ENCODE assay signal across 40 cellular contexts in genomic region chr12:96068636-96069035, GRCh38.
"Had no signal": no experiment of that assay in that cellular context is flagged by ENCODE, and none has a peak within 500 bp of the region (broad histone marks: within the 10 kb centered on the region; RNA-seq: fewer than 3 reads in every experiment).

No MANE protein-coding gene starts in this region.

- H3K27me3 Mint-ChIP-seq: activated naive CD4-positive, alpha-beta T cell treated with anti-CD3 and anti-CD28 coated beads, Interleukin-2, amount 50 U/mL, for 24 hours; activated naive CD8-positive, alpha-beta T cell; activated naive CD8-positive, alpha-beta T cell treated with anti-CD3 and anti-CD28 coated beads for 36 hours; activated naive CD8-positive, alpha-beta T cell treated with anti-CD3 and anti-CD28 coated beads, Interleukin-2, amount 50 U/mL, for 24 hours; activated T-cell treated with anti-CD3 and anti-CD28 coated beads, Interleukin-2, amount 50 U/mL, for 24 hours; activated T-helper 17 cell treated with anti-CD3 and anti-CD28 coated beads, Interleukin-2, amount 50 U/mL, for 72 hours had no signal

- H3K27me3 ChIP-seq: adrenal gland, ascending aorta, body of pancreas, brain microvascular endothelial cell, breast epithelium, cardiac muscle cell had no signal

- ATAC-seq: activated naive CD4-positive, alpha-beta T cell treated with anti-CD3 and anti-CD28 coated beads, Interleukin-2, amount 50 U/mL, for 72 hours; activated naive CD8-positive, alpha-beta T cell treated with anti-CD3 and anti-CD28 coated beads, Interleukin-2, amount 50 U/mL, for 24 hours; activated T-cell treated with anti-CD3 and anti-CD28 coated beads, Interleukin-2, amount 50 U/mL, for 4 hours; activated T-cell treated with anti-CD3 and anti-CD28 coated beads, Interleukin-2, amount 50 U/mL, for 72 hours; activated T-helper 17 cell treated with anti-CD3 and anti-CD28 coated beads, Interleukin-2, amount 50 U/mL, for 72 hours; body of pancreas had no signal

- H3K4me3 ChIP-seq: adrenal gland, ascending aorta, body of pancreas, breast epithelium, cardiac muscle cell had no signal

- H3K36me3 ChIP-seq: adrenal gland, ascending aorta, brain microvascular endothelial cell, breast epithelium, cardiac muscle cell had no signal

- H3K36me3 Mint-ChIP-seq: activated naive CD4-positive, alpha-beta T cell treated with anti-CD3 and anti-CD28 coated beads, Interleukin-2, amount 10 ng/mL, durations not matched to agents 7 days and 5 days; activated naive CD4-positive, alpha-beta T cell treated with anti-CD3 and anti-CD28 coated beads, Interleukin-2, amount 50 U/mL, for 24 hours; activated naive CD4-positive, alpha-beta T cell treated with anti-CD3 and anti-CD28 coated beads, Interleukin-2, amount 50 U/mL, for 72 hours; activated naive CD8-positive, alpha-beta T cell; activated naive CD8-positive, alpha-beta T cell treated with anti-CD3 and anti-CD28 coated beads for 36 hours; activated naive CD8-positive, alpha-beta T cell treated with anti-CD3 and anti-CD28 coated beads, Interleukin-2, amount 10 ng/mL, durations not matched to agents 7 days and 5 days; brain had no signal

- H3K4me3 Mint-ChIP-seq: activated naive CD4-positive, alpha-beta T cell treated with anti-CD3 and anti-CD28 coated beads for 36 hours; activated naive CD4-positive, alpha-beta T cell treated with anti-CD3 and anti-CD28 coated beads, Interleukin-2, amount 10 ng/mL, durations not matched to agents 7 days and 5 days; activated naive CD4-positive, alpha-beta T cell treated with anti-CD3 and anti-CD28 coated beads, Interleukin-2, amount 50 U/mL, for 24 hours; activated naive CD8-positive, alpha-beta T cell; activated naive CD8-positive, alpha-beta T cell treated with anti-CD3 and anti-CD28 coated beads for 36 hours; activated naive CD8-positive, alpha-beta T cell treated with anti-CD3 and anti-CD28 coated beads, Interleukin-2, amount 10 ng/mL, durations not matched to agents 7 days and 5 days; activated naive CD8-positive, alpha-beta T cell treated with anti-CD3 and anti-CD28 coated beads, Interleukin-2, amount 50 U/mL, for 24 hours; activated T-cell treated with anti-CD3 and anti-CD28 coated beads, Interleukin-2, amount 50 U/mL, for 24 hours; activated T-cell treated with anti-CD3 and anti-CD28 coated beads, Interleukin-2, amount 50 U/mL, for 4 hours; activated T-cell treated with anti-CD3 and anti-CD28 coated beads, Interleukin-2, amount 50 U/mL, for 72 hours; activated T-helper 1 cell treated with anti-CD3 and anti-CD28 coated beads, Interleukin-12 subunit alpha, Interleukin-12 subunit beta, Interleukin-2, Interleukin-4 antibody, amounts not matched to agents 30 ng/mL and 10 ng/mL and 1 ng/mL, durations not matched to agents 14 hours and 24 hours and 36 hours; activated T-helper 17 cell treated with anti-CD3 and anti-CD28 coated beads, Interleukin-2, amount 50 U/mL, for 72 hours; brain; central memory CD8-positive, alpha-beta T cell had no signal

- H3K9me3 Mint-ChIP-seq: activated naive CD4-positive, alpha-beta T cell treated with anti-CD3 and anti-CD28 coated beads for 36 hours; activated naive CD4-positive, alpha-beta T cell treated with anti-CD3 and anti-CD28 coated beads, Interleukin-2, amount 10 ng/mL, durations not matched to agents 7 days and 5 days; activated naive CD4-positive, alpha-beta T cell treated with anti-CD3 and anti-CD28 coated beads, Interleukin-2, amount 50 U/mL, for 24 hours; activated naive CD4-positive, alpha-beta T cell treated with anti-CD3 and anti-CD28 coated beads, Interleukin-2, amount 50 U/mL, for 72 hours; activated naive CD8-positive, alpha-beta T cell treated with anti-CD3 and anti-CD28 coated beads for 36 hours; activated naive CD8-positive, alpha-beta T cell treated with anti-CD3 and anti-CD28 coated beads, Interleukin-2, amount 10 ng/mL, durations not matched to agents 7 days and 5 days; activated naive CD8-positive, alpha-beta T cell treated with anti-CD3 and anti-CD28 coated beads, Interleukin-2, amount 50 U/mL, for 24 hours; activated T-cell treated with anti-CD3 and anti-CD28 coated beads, Interleukin-2, amount 50 U/mL, for 24 hours; activated T-cell treated with anti-CD3 and anti-CD28 coated beads, Interleukin-2, amount 50 U/mL, for 4 hours; activated T-cell treated with anti-CD3 and anti-CD28 coated beads, Interleukin-2, amount 50 U/mL, for 72 hours; activated T-helper 1 cell treated with anti-CD3 and anti-CD28 coated beads, Interleukin-12 subunit alpha, Interleukin-12 subunit beta, Interleukin-2, Interleukin-4 antibody, amounts not matched to agents 30 ng/mL and 10 ng/mL and 1 ng/mL, durations not matched to agents 14 hours and 24 hours and 36 hours; activated T-helper 17 cell treated with anti-CD3 and anti-CD28 coated beads, Interleukin-2, amount 50 U/mL, for 72 hours; activated T-helper 2 cell treated with anti-CD3 and anti-CD28 coated beads, Interferon-gamma antibody, Interleukin-2, Interleukin-4, amounts not matched to agents 10 μg/mL and 5 μg/mL and 100 μg/mL, durations not matched to agents 14 hours and 24 hours and 36 hours; central memory CD8-positive, alpha-beta T cell had no signal

- DNase-seq: activated effector memory CD4-positive, alpha-beta T cell treated with anti-CD3 and anti-CD28 coated beads, Interleukin-2, amount 50 U/mL, for 16 hours; activated effector memory CD4-positive, alpha-beta T cell treated with Interleukin-2 at 50 U/mL for 16 hours; activated gamma-delta T cell; activated gamma-delta T cell treated with Interleukin-2 at 50 U/mL for 16 hours; activated naive CD4-positive, alpha-beta T cell; activated naive CD4-positive, alpha-beta T cell treated with anti-CD3 and anti-CD28 coated beads for 36 hours; activated naive CD4-positive, alpha-beta T cell treated with anti-CD3 and anti-CD28 coated beads, Interleukin-2, amount 10 ng/mL, durations not matched to agents 7 days and 5 days; activated naive CD4-positive, alpha-beta T cell treated with anti-CD3 and anti-CD28 coated beads, Interleukin-2, amount 50 U/mL, for 16 hours; activated naive CD4-positive, alpha-beta T cell treated with Interleukin-2 at 50 U/mL for 16 hours; activated naive CD8-positive, alpha-beta T cell treated with anti-CD3 and anti-CD28 coated beads for 36 hours; activated naive CD8-positive, alpha-beta T cell treated with anti-CD3 and anti-CD28 coated beads, Interleukin-2, amount 10 ng/mL, durations not matched to agents 7 days and 5 days; activated naive CD8-positive, alpha-beta T cell treated with anti-CD3 and anti-CD28 coated beads, Interleukin-2, amount 50 U/mL, for 24 hours; activated T-cell treated with anti-CD3 and anti-CD28 coated beads, Interleukin-2, amount 50 U/mL, for 1 hour; activated T-cell treated with anti-CD3 and anti-CD28 coated beads, Interleukin-2, amount 50 U/mL, for 24 hours; activated T-cell treated with anti-CD3 and anti-CD28 coated beads, Interleukin-2, amount 50 U/mL, for 4 hours; activated T-cell treated with anti-CD3 and anti-CD28 coated beads, Interleukin-2, amount 50 U/mL, for 48 hours; activated T-cell treated with anti-CD3 and anti-CD28 coated beads, Interleukin-2, amount 50 U/mL, for 72 hours; adrenal gland; amniotic stem cell; amygdala; anterior cingulate cortex; aorta; body of pancreas; brain microvascular endothelial cell; caudate nucleus; central memory CD4-positive, alpha-beta T cell; cerebellar nuclear complex had no signal

- H3K27ac Mint-ChIP-seq: activated naive CD4-positive, alpha-beta T cell treated with anti-CD3 and anti-CD28 coated beads for 36 hours; activated naive CD4-positive, alpha-beta T cell treated with anti-CD3 and anti-CD28 coated beads, Interleukin-2, amount 10 ng/mL, durations not matched to agents 7 days and 5 days; activated naive CD4-positive, alpha-beta T cell treated with anti-CD3 and anti-CD28 coated beads, Interleukin-2, amount 50 U/mL, for 24 hours; activated naive CD4-positive, alpha-beta T cell treated with anti-CD3 and anti-CD28 coated beads, Interleukin-2, amount 50 U/mL, for 72 hours; activated naive CD8-positive, alpha-beta T cell; activated naive CD8-positive, alpha-beta T cell treated with anti-CD3 and anti-CD28 coated beads for 36 hours; activated naive CD8-positive, alpha-beta T cell treated with anti-CD3 and anti-CD28 coated beads, Interleukin-2, amount 10 ng/mL, durations not matched to agents 7 days and 5 days; activated naive CD8-positive, alpha-beta T cell treated with anti-CD3 and anti-CD28 coated beads, Interleukin-2, amount 50 U/mL, for 24 hours; activated T-cell treated with anti-CD3 and anti-CD28 coated beads, Interleukin-2, amount 50 U/mL, for 24 hours; activated T-cell treated with anti-CD3 and anti-CD28 coated beads, Interleukin-2, amount 50 U/mL, for 72 hours; activated T-helper 1 cell treated with anti-CD3 and anti-CD28 coated beads, Interleukin-12 subunit alpha, Interleukin-12 subunit beta, Interleukin-2, Interleukin-4 antibody, amounts not matched to agents 30 ng/mL and 10 ng/mL and 1 ng/mL, durations not matched to agents 14 hours and 24 hours and 36 hours; activated T-helper 17 cell treated with anti-CD3 and anti-CD28 coated beads, Interleukin-2, amount 50 U/mL, for 72 hours; activated T-helper 2 cell treated with anti-CD3 and anti-CD28 coated beads, Interferon-gamma antibody, Interleukin-2, Interleukin-4, amounts not matched to agents 10 μg/mL and 5 μg/mL and 100 μg/mL, durations not matched to agents 14 hours and 24 hours and 36 hours; brain had no signal

- FAIRE-seq: astrocyte, bronchial epithelial cell had no signal

- H3K4me1 ChIP-seq: adrenal gland, ascending aorta, body of pancreas, breast epithelium had no signal

- H3K9me3 ChIP-seq: adrenal gland, ascending aorta, body of pancreas, breast epithelium had no signal

- H3K27ac ChIP-seq: adrenal gland, ascending aorta, body of pancreas, brain microvascular endothelial cell, breast epithelium, cardiac muscle cell had no signal
